In genomic region chr2:10389596-10389995, GRCh38 we compare ENCODE assay signal across 16 cellular contexts. TPM values are rescaled to one million over a fixed set of nuclear protein-coding genes. Genes with fewer than 3 reads are reported as not detected.
DNase-seq lines count a peak whose midpoint lies in the region; FAIRE-seq and TF ChIP-seq lines count a peak whose summit lies in the region.
"Had no signal": no experiment of that assay in that cellular context is flagged by ENCODE, and none has a peak within 500 bp of the region (broad histone marks: within the 10 kb centered on the region; RNA-seq: fewer than 3 reads in every experiment).

No MANE protein-coding gene starts in this region.

- H3K4me1 Mint-ChIP-seq in CD4-positive, alpha-beta memory T cell = peaks cover 32 to 91% (median 61%) of the 10 kb centered on the region in 4 donors
- peaks cover 38 to 50% (median 43%) of the 10 kb centered on the region in 3 donors for H3K4me1 Mint-ChIP-seq in IgD-negative memory B cell

- no peak for TF ChIP-seq POLR2A in tibial nerve (IDR thresholded peaks at IDR 0.05)

- FAIRE-seq in GM19239 (lab: Jason Lieb, UNC) = no peak
- FAIRE-seq: endothelial cell of umbilical vein, GM12891, HTR-8/SVneo had no signal

- H3K36me3 Mint-ChIP-seq in CD4-positive, alpha-beta memory T cell = peaks cover 0 to 6% of the 10 kb centered on the region in 2 donors
- peaks cover 5% of the 10 kb centered on the region for H3K36me3 Mint-ChIP-seq in IgD-negative memory B cell

- no peak overlapping the region for H3K4me3 ChIP-seq in CD4-positive, alpha-beta memory T cell (ENCODE audit: low read length in 2 of 2)
- H3K4me3 ChIP-seq in epithelial cell of esophagus (ENCODE audit: low read length) (no peak overlapping the region), tibial nerve (no peak overlapping the region)
- H3K4me3 ChIP-seq: SK-N-MC had no signal

- peaks cover 78% of the 10 kb centered on the region for H3K4me1 ChIP-seq in CD4-positive, alpha-beta memory T cell (ENCODE audit: insufficient read depth, low read length)
- peaks cover 0 to 39% (median 15%) of the 10 kb centered on the region in 4 donors for H3K4me1 ChIP-seq in tibial nerve

- no peak overlapping the region for H3K27ac ChIP-seq in CD4-positive, alpha-beta memory T cell (ENCODE audit: low read depth, low read length)
- peak overlapping the region in 2 of 4 donors; percentile 15 to 22 for H3K27ac ChIP-seq in tibial nerve
- H3K27ac ChIP-seq: SK-N-MC had no signal

- WGBS in tibial nerve, 2 donors = 43 to 57% methylated on average over 5 of the region's 5 CpGs

- peak overlapping the region; percentile 38 to 81 (median 73) for H3K27ac Mint-ChIP-seq in CD4-positive, alpha-beta memory T cell
- peak overlapping the region in 2 of 3 donors; percentile 77 to 89 for H3K27ac Mint-ChIP-seq in IgD-negative memory B cell
- H3K27ac Mint-ChIP-seq: activated T-helper 1 cell treated with anti-CD3 and anti-CD28 coated beads, Interleukin-12 subunit alpha, Interleukin-12 subunit beta, Interleukin-2, Interleukin-4 antibody, amounts not matched to agents 30 ng/mL and 10 ng/mL and 1 ng/mL, durations not matched to agents 14 hours and 24 hours and 36 hours; progenitor cell of endocrine pancreas had no signal

- intact Hi-C loops in CD4-positive, alpha-beta memory T cell (cut with micrococcal nuclease) = no loop called here

- H3K4me3 Mint-ChIP-seq in CD4-positive, alpha-beta memory T cell = no peak overlapping the region
- peak overlapping the region in 1 of 4 donors; percentile 61 for H3K4me3 Mint-ChIP-seq in IgD-negative memory B cell
- H3K4me3 Mint-ChIP-seq: activated T-helper 1 cell treated with anti-CD3 and anti-CD28 coated beads, Interleukin-12 subunit alpha, Interleukin-12 subunit beta, Interleukin-2, Interleukin-4 antibody, amounts not matched to agents 30 ng/mL and 10 ng/mL and 1 ng/mL, durations not matched to agents 14 hours and 24 hours and 36 hours had no signal

- CTCF ChIA-PET in CD4-positive, alpha-beta memory T cell (lab: Charles Lee; ENCODE audit: partially characterized antibody) = interaction anchor here (0.8 to 3.9 kb wide), 3 partner anchors 8 to 19 kb away, joined by 3 to 13 read pairs (median 3); no protein-coding TSS in a partner anchor

- peak in 1 of 2 donors; percentile 7 for TF ChIP-seq EP300 in tibial nerve (IDR thresholded peaks at IDR 0.05)

- POLR2A ChIA-PET in CD4-positive, alpha-beta memory T cell (lab: Charles Lee; ENCODE audit: partially characterized antibody) = no interaction called here

- no peak for DNase-seq in CD4-positive, alpha-beta memory T cell
- DNase-seq in epithelial cell of esophagus (ENCODE audit: low read depth) (peak; percentile 34), renal cortical epithelial cell (ENCODE audit: low read depth) (peak; percentile 55), tibial nerve (ENCODE audit: low spot score in 2 of 2) (no peak), GM19239 (ENCODE audit: insufficient read length, low spot score) (no peak), OCI-M1 (lab: John Stamatoyannopoulos, UW) (no peak)
- DNase-seq: H7, NCI-H1417, NCI-H526 had no signal

- H3K36me3 ChIP-seq in CD4-positive, alpha-beta memory T cell (ENCODE audit: insufficient read depth, low read length) = no peaks in the 10 kb centered on the region
- H3K36me3 ChIP-seq in tibial nerve = no peaks in the 10 kb centered on the region

- H3K9me3 Mint-ChIP-seq in CD4-positive, alpha-beta memory T cell = no peaks in the 10 kb centered on the region
- H3K9me3 Mint-ChIP-seq in IgD-negative memory B cell = no peaks in the 10 kb centered on the region
- H3K9me3 Mint-ChIP-seq: activated T-helper 1 cell treated with anti-CD3 and anti-CD28 coated beads, Interleukin-12 subunit alpha, Interleukin-12 subunit beta, Interleukin-2, Interleukin-4 antibody, amounts not matched to agents 30 ng/mL and 10 ng/mL and 1 ng/mL, durations not matched to agents 14 hours and 24 hours and 36 hours had no signal

- no peak for TF ChIP-seq CTCF in epithelial cell of esophagus (IDR thresholded peaks at IDR 0.05; ENCODE audit: insufficient read depth, low read depth, low read length, missing control alignments)
- TF ChIP-seq CTCF in tibial nerve (IDR thresholded peaks at IDR 0.05) = no peak

- H3K27me3 ChIP-seq in CD4-positive, alpha-beta memory T cell (ENCODE audit: insufficient read depth, low read length) = no peaks in the 10 kb centered on the region
- no peaks in the 10 kb centered on the region for H3K27me3 ChIP-seq in tibial nerve

- H3K9me3 ChIP-seq in CD4-positive, alpha-beta memory T cell (ENCODE audit: control insufficient read depth in 1 of 2, low read length in 2 of 2) = no peaks in the 10 kb centered on the region
- H3K9me3 ChIP-seq in tibial nerve = no peaks in the 10 kb centered on the region

- H3K27me3 Mint-ChIP-seq in CD4-positive, alpha-beta memory T cell = no peaks in the 10 kb centered on the region
- no peaks in the 10 kb centered on the region for H3K27me3 Mint-ChIP-seq in IgD-negative memory B cell
- H3K27me3 Mint-ChIP-seq: progenitor cell of endocrine pancreas had no signal

RNA-seq across cellular contexts. Expression of gene ODC1, which starts 58.5 kb away (rescaled TPM):
- 10 to 100 TPM; 32.5 to 35.4 TPM for total RNA-seq in CD4-positive, alpha-beta memory T cell
- polyA plus RNA-seq in CD4-positive, alpha-beta memory T cell = 10 to 100 TPM; 54.3 to 63.5 TPM
- 207 TPM for polyA plus RNA-seq in IgD-negative memory B cell
- total RNA-seq in renal cortical epithelial cell (79.7 and 133 TPM in 2 replicates), tibial nerve (100 to 1,000 TPM in 2 of 4 donors, 10 to 100 TPM in 2; 70.1 to 158 (median 94.8) TPM)

Comparison
In these comparisons a context has a peak if more than half of its experiments do, and no peak if none do; other contexts are left out.
1. DNase-seq: peak in epithelial cell of esophagus (single experiment) and renal cortical epithelial cell (single experiment); none in CD4-positive, alpha-beta memory T cell (0 of 5), tibial nerve (0 of 2), GM19239 (single experiment) and OCI-M1 (single experiment).